ENCODE assay signal across 20 cellular contexts in the genomic region with DNA sequence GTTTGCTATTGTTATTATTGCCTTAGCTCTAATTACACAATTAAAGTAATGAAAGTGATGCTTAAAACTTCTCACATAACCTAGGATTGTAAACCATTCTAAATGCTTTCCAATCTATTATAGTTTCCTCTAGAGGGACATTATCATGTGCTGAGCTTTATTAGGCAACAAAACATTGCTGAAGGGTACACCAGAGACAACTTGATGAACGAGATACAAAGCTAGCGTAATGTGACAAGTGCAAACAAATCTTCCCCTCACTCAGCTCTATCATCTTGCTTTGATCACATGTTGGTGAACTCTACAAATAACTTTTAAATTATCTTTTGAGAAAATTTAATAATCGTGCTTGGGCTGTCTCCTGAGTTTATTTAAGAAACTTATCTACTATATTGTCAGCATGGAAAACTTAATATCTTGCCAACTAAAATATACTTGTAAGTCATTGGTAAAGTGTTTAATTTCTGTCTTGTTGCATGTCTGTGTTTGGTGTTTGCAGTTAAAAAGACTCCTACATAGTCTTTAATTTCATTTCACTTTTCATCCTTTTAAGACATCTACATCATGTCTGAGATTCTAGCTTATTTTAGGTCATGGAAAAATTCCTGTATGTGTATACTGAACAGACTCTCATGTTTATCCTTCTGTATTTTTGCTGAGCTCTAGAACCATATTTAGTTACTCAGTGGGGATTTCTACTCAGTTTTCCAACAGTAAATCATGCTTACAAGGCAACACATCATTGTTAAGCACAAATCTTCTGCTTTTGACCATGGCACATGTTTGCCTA.
DNase-seq lines count a peak whose midpoint lies in the region; ATAC-seq and TF ChIP-seq lines count a peak whose summit lies in the region.
"Had no signal": no experiment of that assay in that cellular context is flagged by ENCODE, and none has a peak within 500 bp of the region (broad histone marks: within the 10 kb centered on the region; RNA-seq: fewer than 3 reads in every experiment).

No MANE protein-coding gene starts in this region.

- peak; percentile 39; the same call in 1 of the 2 replicates for TF ChIP-seq CTCF in VCaP (conservative IDR thresholded peaks at IDR 0.05)
- TF ChIP-seq CTCF in left ventricle myocardium inferior (IDR thresholded peaks at IDR 0.05; ENCODE audit: borderline replicate concordance): no peak

- no peaks in the 10 kb centered on the region for H3K36me3 Mint-ChIP-seq in activated naive CD8-positive, alpha-beta T cell treated with anti-CD3 and anti-CD28 coated beads for 36 hours
- no peaks in the 10 kb centered on the region for H3K36me3 Mint-ChIP-seq in naive thymus-derived CD4-positive, alpha-beta T cell
- H3K36me3 Mint-ChIP-seq: CD14-positive monocyte had no signal

- no peaks in the 10 kb centered on the region for H3K27me3 ChIP-seq in left ventricle myocardium inferior (ENCODE audit: low read depth)
- H3K27me3 ChIP-seq in naive thymus-derived CD4-positive, alpha-beta T cell (ENCODE audit: control insufficient read depth in 2 of 2, insufficient read depth in 2 of 2, low read length in 2 of 2): no peaks in the 10 kb centered on the region
- H3K27me3 ChIP-seq: MG63, SJSA1 had no signal

- intact Hi-C loops in left ventricle myocardium inferior (cut with micrococcal nuclease) (no loop called here), sciatic nerve (cut with DNase I) (no loop called here)
- intact Hi-C loops in naive thymus-derived CD4-positive, alpha-beta T cell (cut with micrococcal nuclease): no loop called here

- no peak overlapping the region for H3K4me3 Mint-ChIP-seq in activated naive CD8-positive, alpha-beta T cell treated with anti-CD3 and anti-CD28 coated beads for 36 hours
- H3K4me3 Mint-ChIP-seq in naive thymus-derived CD4-positive, alpha-beta T cell: no peak overlapping the region
- H3K4me3 Mint-ChIP-seq: CD14-positive monocyte had no signal

- H3K9me3 ChIP-seq in left ventricle myocardium inferior (replicated peaks): no peaks in the 10 kb centered on the region
- H3K9me3 ChIP-seq in naive thymus-derived CD4-positive, alpha-beta T cell (ENCODE audit: control insufficient read depth in 2 of 3, low read length in 3 of 3): no peaks in the 10 kb centered on the region
- H3K9me3 ChIP-seq: SJSA1 had no signal

- peaks cover 11% of the 10 kb centered on the region for H3K4me1 ChIP-seq in left ventricle myocardium inferior
- no peaks in the 10 kb centered on the region for H3K4me1 ChIP-seq in naive thymus-derived CD4-positive, alpha-beta T cell (ENCODE audit: control insufficient read depth in 2 of 2, insufficient read depth in 2 of 2, low read length in 2 of 2)
- H3K4me1 ChIP-seq: SJSA1 had no signal

- H3K9me3 Mint-ChIP-seq in activated naive CD8-positive, alpha-beta T cell treated with anti-CD3 and anti-CD28 coated beads for 36 hours: no peaks in the 10 kb centered on the region
- peaks cover 0 to 15% (median 5%) of the 10 kb centered on the region in 11 donors for H3K9me3 Mint-ChIP-seq in naive thymus-derived CD4-positive, alpha-beta T cell

- ATAC-seq in sciatic nerve: peak; percentile 65
- no peak for ATAC-seq in naive thymus-derived CD4-positive, alpha-beta T cell
- no peak for ATAC-seq in HG02938 (IDR thresholded peaks at IDR 0.05; ENCODE audit: unreplicated experiment)
- ATAC-seq: PC-3 had no signal

- no peaks in the 10 kb centered on the region for H3K4me1 Mint-ChIP-seq in activated naive CD8-positive, alpha-beta T cell treated with anti-CD3 and anti-CD28 coated beads for 36 hours
- H3K4me1 Mint-ChIP-seq in naive thymus-derived CD4-positive, alpha-beta T cell: no peaks in the 10 kb centered on the region
- H3K4me1 Mint-ChIP-seq: CD14-positive monocyte had no signal

- H3K27ac ChIP-seq in VCaP (peak overlapping the region; percentile 29; the same call in 1 of the 2 replicates), left ventricle myocardium inferior (replicated peaks) (peak overlapping the region; percentile 37)
- H3K27ac ChIP-seq in naive thymus-derived CD4-positive, alpha-beta T cell (ENCODE audit: low read depth, low read length): no peak overlapping the region
- H3K27ac ChIP-seq: RWPE1, SJSA1 had no signal

- no peak overlapping the region for H3K4me3 ChIP-seq in left ventricle myocardium inferior
- H3K4me3 ChIP-seq in naive thymus-derived CD4-positive, alpha-beta T cell (ENCODE audit: low read length): no peak overlapping the region
- H3K4me3 ChIP-seq: MG63, SJSA1 had no signal

- DNase-seq in EH (ENCODE audit: low read depth): peak; percentile 28
- no peak for DNase-seq in left ventricle myocardium inferior
- DNase-seq in sciatic nerve (ENCODE audit: low spot score): no peak
- no peak for DNase-seq in activated naive CD8-positive, alpha-beta T cell treated with anti-CD3 and anti-CD28 coated beads for 36 hours
- no peak for DNase-seq in naive thymus-derived CD4-positive, alpha-beta T cell
- no peak for DNase-seq in NCI-H748 treated with DMSO at 0.1 percent for 48 hours (lab: John Stamatoyannopoulos, UW)
- DNase-seq: AML-193, DMS153, EL, GOT3, MG63, NCI-H1092 treated with DMSO at 0.1 percent for 48 hours, NCI-H1694, NCI-H345, PC-3 had no signal

- H3K27ac Mint-ChIP-seq in activated naive CD8-positive, alpha-beta T cell treated with anti-CD3 and anti-CD28 coated beads for 36 hours: no peak overlapping the region
- H3K27ac Mint-ChIP-seq in naive thymus-derived CD4-positive, alpha-beta T cell: no peak overlapping the region
- H3K27ac Mint-ChIP-seq: CD14-positive monocyte had no signal

- CTCF ChIA-PET in naive thymus-derived CD4-positive, alpha-beta T cell (lab: Charles Lee): no interaction called here

- no peaks in the 10 kb centered on the region for H3K36me3 ChIP-seq in left ventricle myocardium inferior
- H3K36me3 ChIP-seq in naive thymus-derived CD4-positive, alpha-beta T cell (ENCODE audit: control insufficient read depth in 2 of 3, insufficient read depth in 3 of 3, low read length in 3 of 3): no peaks in the 10 kb centered on the region
- H3K36me3 ChIP-seq: MG63, SJSA1 had no signal

- POLR2A ChIA-PET in naive thymus-derived CD4-positive, alpha-beta T cell (lab: Charles Lee): no interaction called here

- H3K27me3 Mint-ChIP-seq in activated naive CD8-positive, alpha-beta T cell treated with anti-CD3 and anti-CD28 coated beads for 36 hours: no peaks in the 10 kb centered on the region
- no peaks in the 10 kb centered on the region for H3K27me3 Mint-ChIP-seq in naive thymus-derived CD4-positive, alpha-beta T cell
